8 cellular contexts compared by ENCODE assay signal in the genomic region with DNA sequence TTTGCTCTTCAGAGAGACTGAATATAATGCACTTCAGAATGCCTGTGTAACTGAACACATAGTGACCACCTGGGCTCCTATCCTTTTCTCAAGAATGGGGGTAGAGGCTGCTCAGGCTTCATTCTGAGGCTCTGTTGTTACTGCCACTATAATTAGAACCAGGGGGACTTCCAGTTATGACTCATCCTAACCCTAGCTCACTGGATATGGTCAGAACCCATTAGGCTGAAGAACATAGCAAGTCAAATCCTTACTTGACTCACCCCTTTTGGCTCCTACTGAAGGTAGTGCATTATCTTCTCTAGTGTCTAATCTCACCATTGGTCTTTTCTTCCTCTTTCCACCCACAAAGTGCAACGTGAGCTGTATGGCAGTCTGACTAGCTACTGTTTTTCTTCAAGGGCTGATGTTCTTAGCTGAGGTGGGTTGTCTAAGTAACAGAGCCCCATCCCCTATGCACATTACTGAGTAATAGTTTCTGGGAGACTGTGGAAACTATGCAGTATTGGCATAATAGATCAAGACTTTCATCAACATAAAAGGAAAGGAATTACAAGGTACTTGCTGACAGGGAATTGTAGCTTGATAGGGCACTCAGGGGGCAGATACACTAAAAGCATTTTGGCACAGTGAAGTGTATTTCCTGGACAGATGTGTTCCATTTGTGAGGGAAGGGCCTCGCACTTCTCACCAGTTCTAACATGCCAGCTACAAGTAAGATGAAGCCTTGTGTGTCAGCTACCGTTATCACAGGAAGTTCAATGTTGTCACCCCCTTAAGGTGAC.
DNase-seq lines count a peak whose midpoint lies in the region; ATAC-seq, FAIRE-seq and TF ChIP-seq lines count a peak whose summit lies in the region.

No MANE protein-coding gene starts in this region.

- peak; percentile 69 for DNase-seq in AG04450 (ENCODE audit: low read depth, low spot score)
- DNase-seq in GM18507 (ENCODE audit: extremely low spot score, insufficient read length, low read depth) = peak; percentile 14
- peak; percentile 7 for DNase-seq in NK-92 treated with Interleukin-12 subunit alpha and Interleukin-12 subunit beta, amount 100 ng/mL, for 24 hours (lab: John Stamatoyannopoulos, UW)
- DNase-seq in smooth muscle cell (lab: John Stamatoyannopoulos, UW; ENCODE audit: unreplicated experiment) = no peak
- DNase-seq in NCI-H1105 treated with DMSO at 0.1 percent for 48 hours (lab: John Stamatoyannopoulos, UW) = no peak
- DNase-seq in left lobe of liver (ENCODE audit: low spot score) = no peak

- TF ChIP-seq CTCF in AG04450 (IDR thresholded peaks at IDR 0.05; ENCODE audit: low read depth, low read length) (no peak), smooth muscle cell (IDR thresholded peaks at IDR 0.05; ENCODE audit: borderline replicate concordance, insufficient read depth, poor library complexity, severe bottlenecking) (no peak)

- H3F3A ChIP-seq in smooth muscle cell (ENCODE audit: low read depth) = peaks cover 9% of the 10 kb centered on the region

- no peaks in the 10 kb centered on the region for H4K20me1 ChIP-seq in smooth muscle cell (ENCODE audit: low read depth)

- no peaks in the 10 kb centered on the region for H3K79me2 ChIP-seq in smooth muscle cell (ENCODE audit: low read depth)

- no peaks in the 10 kb centered on the region for H3K36me3 ChIP-seq in duodenal mucosa (ENCODE audit: control insufficient read depth in 1 of 2, insufficient read depth in 2 of 2, low read length in 2 of 2)
- no peaks in the 10 kb centered on the region for H3K36me3 ChIP-seq in smooth muscle cell (ENCODE audit: low read depth)

- POLR2A ChIA-PET in AG04450 (lab: Yijun Ruan, JAX) = no interaction called here

- H3K9me3 ChIP-seq in AG04450 (ENCODE audit: control insufficient read depth, insufficient read depth, low read length) = no peaks in the 10 kb centered on the region
- no peaks in the 10 kb centered on the region for H3K9me3 ChIP-seq in duodenal mucosa (ENCODE audit: control insufficient read depth in 1 of 2, low read length in 2 of 2)
- H3K9me3 ChIP-seq in smooth muscle cell (replicated peaks; ENCODE audit: low read depth) = no peaks in the 10 kb centered on the region

- peak; percentile 100 for FAIRE-seq in GM18507 (lab: Jason Lieb, UNC)

- no peaks in the 10 kb centered on the region for H3K27me3 ChIP-seq in AG04450 (ENCODE audit: control insufficient read depth, insufficient read depth, low read length)
- H3K27me3 ChIP-seq in duodenal mucosa (ENCODE audit: control insufficient read depth in 1 of 2, insufficient read depth in 2 of 2, low read length in 2 of 2) = no peaks in the 10 kb centered on the region
- H3K27me3 ChIP-seq in smooth muscle cell (ENCODE audit: low read depth) = no peaks in the 10 kb centered on the region

- ATAC-seq in HG02884 (IDR thresholded peaks at IDR 0.05; ENCODE audit: unreplicated experiment) (peak; percentile 92), left lobe of liver (no peak)

- H3K27ac ChIP-seq in AG04450 (ENCODE audit: low read depth, low read length) (peak overlapping the region; percentile 40), duodenal mucosa (ENCODE audit: low read depth, low read length) (peak overlapping the region; percentile 25), smooth muscle cell (ENCODE audit: low read depth) (peak overlapping the region; percentile 84)

- H3K9ac ChIP-seq in duodenal mucosa (ENCODE audit: low read depth in 1 of 2, low read length in 2 of 2) (no peak overlapping the region), smooth muscle cell (ENCODE audit: low read depth) (peak overlapping the region; percentile 67)

- H3K4me1 ChIP-seq in duodenal mucosa (ENCODE audit: control insufficient read depth in 1 of 2, insufficient read depth in 2 of 2, low read length in 2 of 2) (peaks cover 4 to 9% of the 10 kb centered on the region in 2 donors), smooth muscle cell (ENCODE audit: low read depth) (no peaks in the 10 kb centered on the region)

- peak overlapping the region; percentile 18 for H2AFZ ChIP-seq in smooth muscle cell (ENCODE audit: low read depth)

- H3K4me3 ChIP-seq in AG04450 (ENCODE audit: low read depth, low read length) (no peak overlapping the region), duodenal mucosa (ENCODE audit: low read depth in 1 of 2, low read length in 2 of 2) (no peak overlapping the region), smooth muscle cell (no peak overlapping the region)

- CTCF ChIA-PET in AG04450 (lab: Charles Lee) = interaction anchor here (1.3 kb wide), 1 partner anchor 952 kb away, joined by 3 read pairs; no protein-coding TSS in a partner anchor

- 39% methylated on average over 3 of the region's 3 CpGs for WGBS in smooth muscle cell (ENCODE audit: low lambda C conversion rate)

- peak overlapping the region; percentile 40 for H3K4me2 ChIP-seq in smooth muscle cell

Comparison
In these comparisons a context has a peak if more than half of its experiments do, and no peak if none do; other contexts are left out.
1. DNase-seq: peak in AG04450 (single experiment), GM18507 (single experiment) and NK-92 treated with Interleukin-12 subunit alpha and Interleukin-12 subunit beta, amount 100 ng/mL, for 24 hours (single experiment); none in smooth muscle cell (single experiment), NCI-H1105 treated with DMSO at 0.1 percent for 48 hours (single experiment) and left lobe of liver (single experiment).
2. H3K27ac ChIP-seq: peak in every context shown above with its lines; median percentile 84 in smooth muscle cell; 40 in AG04450; 25 in duodenal mucosa.